ENCODE assay signal across 9 cellular contexts in genomic region chr4:53364624-53365023, GRCh38. TPM values are rescaled to one million over a fixed set of nuclear protein-coding genes. Genes with fewer than 3 reads are reported as not detected.
DNase-seq lines count a peak whose midpoint lies in the region; ATAC-seq and TF ChIP-seq lines count a peak whose summit lies in the region.
"Had no signal": no experiment of that assay in that cellular context is flagged by ENCODE, and none has a peak within 500 bp of the region (broad histone marks: within the 10 kb centered on the region; RNA-seq: fewer than 3 reads in every experiment).

No MANE protein-coding gene starts in this region.

- no peak for TF ChIP-seq CTCF in cardiac muscle cell (IDR thresholded peaks at IDR 0.05; ENCODE audit: low read depth, low read length)
- TF ChIP-seq CTCF in astrocyte of the cerebellum (IDR thresholded peaks at IDR 0.05; ENCODE audit: low read depth, low read length, missing control alignments): no peak
- TF ChIP-seq CTCF in uterus (IDR thresholded peaks at IDR 0.05): no peak
- no peak for TF ChIP-seq CTCF in GM10266 (IDR thresholded peaks at IDR 0.05; ENCODE audit: control insufficient read depth, insufficient read depth, low read depth, missing control alignments)

- ATAC-seq in memory B cell (ENCODE audit: low read depth): no peak

- H3K4me1 ChIP-seq in cardiac muscle cell (ENCODE audit: low read depth): no peaks in the 10 kb centered on the region
- peaks cover 0 to 9% of the 10 kb centered on the region in 2 donors for H3K4me1 ChIP-seq in uterus

- H3K4me3 ChIP-seq in cardiac muscle cell (peak overlapping the region; percentile 60), astrocyte of the cerebellum (ENCODE audit: low read depth, low read length) (peak overlapping the region; percentile 99), uterus (peak overlapping the region; percentile 60 to 76)

- H3K9me3 ChIP-seq in cardiac muscle cell (ENCODE audit: low read depth): no peaks in the 10 kb centered on the region
- no peaks in the 10 kb centered on the region for H3K9me3 ChIP-seq in uterus

- no peaks in the 10 kb centered on the region for H3K9me3 Mint-ChIP-seq in memory B cell

- peak overlapping the region; percentile 94 for H3K4me3 Mint-ChIP-seq in memory B cell

- DNase-seq in cardiac muscle cell (ENCODE audit: low read depth in 1 of 2, low spot score in 1 of 2) (no peak), cardiac septum (ENCODE audit: low spot score) (no peak), astrocyte of the cerebellum (ENCODE audit: low read depth) (no peak), memory B cell (ENCODE audit: low spot score in 2 of 2) (no peak), uterus (no peak), dedifferentiated amniotic fluid mesenchymal stem cell (ENCODE audit: extremely low spot score) (no peak), GM10266 (ENCODE audit: extremely low spot score) (no peak)
- no peak for DNase-seq in stimulated activated CD4-positive, alpha-beta T cell treated with anti-CD3 and anti-CD28 coated beads, Interleukin-15, amount 100 ng/mL, for 24 hours
- DNase-seq: SIG-M5 had no signal

- H3K27ac ChIP-seq in cardiac muscle cell (no peak overlapping the region), uterus (no peak overlapping the region)

- H3K27me3 ChIP-seq in cardiac muscle cell (peaks cover 26% of the 10 kb centered on the region), uterus (no peaks in the 10 kb centered on the region)

- peaks cover 35% of the 10 kb centered on the region for H3K4me1 Mint-ChIP-seq in memory B cell

- peak overlapping the region; percentile 95 for H3K27ac Mint-ChIP-seq in memory B cell

- H3K36me3 Mint-ChIP-seq in memory B cell: no peaks in the 10 kb centered on the region

- H3K27me3 Mint-ChIP-seq in memory B cell: peaks cover 4% of the 10 kb centered on the region

- in situ Hi-C loops in astrocyte of the cerebellum (cut with HindIII; ENCODE audit: low sequenced_read_pairs): no loop called here

- H3K36me3 ChIP-seq in cardiac muscle cell: no peaks in the 10 kb centered on the region
- no peaks in the 10 kb centered on the region for H3K36me3 ChIP-seq in uterus

- no peak for TF ChIP-seq POLR2A in uterus (IDR thresholded peaks at IDR 0.05)

- intact Hi-C loops in cardiac septum (cut with DNase I) (loop anchor here (5.0 kb wide), 1 partner anchor 868 kb away; no protein-coding TSS in a partner anchor), uterus (cut with DNase I; ENCODE audit: low total_unique reads) (no loop called here)

RNA-seq across cellular contexts. Expression of gene SCFD2, which starts 1.2 kb away (rescaled TPM):
- total RNA-seq in cardiac muscle cell (13.2 and 15.1 TPM in 2 replicates), cardiac septum (9.7 TPM), uterus (10 to 100 TPM; 19.6 to 36.2 (median 24.5) TPM)
- polyA plus RNA-seq in cardiac muscle cell: 8.3 and 15.9 TPM in 2 replicates

RNA-seq across cellular contexts. Expression of gene FIP1L1, which starts 12.8 kb away (rescaled TPM):
- total RNA-seq in cardiac muscle cell (50.9 and 97.0 TPM in 2 replicates), cardiac septum (39.2 TPM), uterus (100 to 1,000 TPM in 1 of 4 donors, 10 to 100 TPM in 3; 55.1 to 106 (median 69.2) TPM)
- polyA plus RNA-seq in cardiac muscle cell: 55.3 and 89.6 TPM in 2 replicates
